Comparison of ENCODE assay signal across 6 cellular contexts in the genomic region with DNA sequence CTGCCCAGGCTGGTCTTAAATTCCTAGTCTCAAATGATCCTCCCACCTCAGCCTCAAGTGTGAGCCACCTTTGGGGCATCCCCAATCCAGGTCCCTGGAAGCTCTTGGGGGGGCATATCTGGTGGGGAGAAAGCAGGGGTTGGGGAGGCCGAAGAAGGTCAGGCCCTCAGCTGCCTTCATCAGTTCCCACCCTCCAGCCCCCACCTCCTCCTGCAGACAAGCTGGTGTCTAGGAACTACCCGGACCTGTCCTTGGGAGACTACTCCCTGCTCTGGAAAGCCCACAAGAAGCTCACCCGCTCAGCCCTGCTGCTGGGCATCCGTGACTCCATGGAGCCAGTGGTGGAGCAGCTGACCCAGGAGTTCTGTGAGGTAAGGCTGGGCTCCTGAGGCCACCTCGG. TPM values are rescaled to one million over a fixed set of nuclear protein-coding genes. Genes with fewer than 3 reads are reported as not detected.
"Had no signal": no experiment of that assay in that cellular context is flagged by ENCODE, and none has a peak within 500 bp of the region (broad histone marks: within the 10 kb centered on the region; RNA-seq: fewer than 3 reads in every experiment).

No MANE protein-coding gene starts in this region.

RNA-seq across cellular contexts. Expression of a gene that starts 0.7 kb away (rescaled TPM):
- total RNA-seq: LHCN-M2, NCI-H460, OCI-LY7, RPMI7951, SJCRH30, SK-MEL-5 had no signal
